Comparison of ENCODE assay signal across 24 cellular contexts in the genomic region with DNA sequence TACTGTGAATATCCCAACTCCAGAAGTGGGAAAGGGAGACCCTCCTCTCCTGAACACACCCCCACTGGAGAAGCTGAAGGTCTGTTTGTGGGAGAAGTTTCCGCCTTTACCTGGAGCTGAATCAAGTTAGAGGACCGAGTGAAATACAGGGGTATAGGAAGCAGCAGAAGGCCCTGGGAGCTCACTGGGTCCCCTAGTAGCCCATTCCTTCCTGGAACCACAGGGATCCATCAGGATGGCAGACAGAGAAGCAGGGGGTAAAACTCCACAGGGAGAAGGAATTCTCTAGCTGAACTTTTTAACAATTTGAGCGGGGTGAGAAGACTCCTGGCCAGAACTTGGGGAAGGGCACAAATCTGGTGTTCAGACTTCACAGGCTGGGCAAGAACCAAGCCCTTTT.
"Had no signal": no experiment of that assay in that cellular context is flagged by ENCODE, and none has a peak within 500 bp of the region (broad histone marks: within the 10 kb centered on the region; RNA-seq: fewer than 3 reads in every experiment).

No MANE protein-coding gene starts in this region.

- H3K27ac Mint-ChIP-seq: activated naive CD4-positive, alpha-beta T cell treated with anti-CD3 and anti-CD28 coated beads for 36 hours; activated naive CD8-positive, alpha-beta T cell; activated T-helper 17 cell treated with anti-CD3 and anti-CD28 coated beads, Interleukin-2, amount 50 U/mL, for 72 hours; brain; T-helper 1 cell treated with Interleukin-12 subunit alpha and Interleukin-12 subunit beta and Interleukin-4 antibody, amounts not matched to agents 30 μg/mL and 1 μg/mL, for 36 hours; WTC11 had no signal

- ATAC-seq: activated T-helper 17 cell treated with anti-CD3 and anti-CD28 coated beads, Interleukin-2, amount 50 U/mL, for 72 hours; PC-3; WTC11 had no signal

- H3K4me3 Mint-ChIP-seq: activated naive CD4-positive, alpha-beta T cell treated with anti-CD3 and anti-CD28 coated beads for 36 hours; activated naive CD8-positive, alpha-beta T cell; activated T-helper 17 cell treated with anti-CD3 and anti-CD28 coated beads, Interleukin-2, amount 50 U/mL, for 72 hours; brain; T-helper 1 cell treated with Interleukin-12 subunit alpha and Interleukin-12 subunit beta and Interleukin-4 antibody, amounts not matched to agents 30 μg/mL and 1 μg/mL, for 36 hours; WTC11 had no signal

- H3K36me3 Mint-ChIP-seq: activated naive CD8-positive, alpha-beta T cell; brain; WTC11 had no signal

- DNase-seq: activated CD4-positive, alpha-beta T cell treated with anti-CD3 and anti-CD28 coated beads for 48 hours; activated CD4-positive, alpha-beta T cell treated with anti-CD3 and anti-CD28 coated beads, Interleukin-2, amount 50 U/mL, for 4 hours; activated CD4-positive, CD25-positive, alpha-beta regulatory T cell treated with anti-CD3 and anti-CD28 coated beads, Interleukin-2, amount 50 U/mL, for 72 hours; activated gamma-delta T cell; activated naive CD4-positive, alpha-beta T cell treated with anti-CD3 and anti-CD28 coated beads for 36 hours; activated T-cell treated with anti-CD3 and anti-CD28 coated beads for 4 hours; activated T-cell treated with anti-CD3 and anti-CD28 coated beads, Interleukin-2, amount 50 U/mL, for 48 hours; amygdala; Kasumi-1; KBM-7; NCI-H1048; NCI-H146; NCI-H187 treated with DMSO at 0.1 percent for 48 hours; NCI-H2081 treated with DMSO at 0.1 percent for 48 hours; NCI-H2227 treated with DMSO at 0.1 percent for 48 hours; NCI-H446 treated with DMSO at 0.1 percent for 48 hours; NCI-H526; PC-3; SHP77 treated with DMSO at 0.1 percent for 48 hours had no signal

- H3K4me1 Mint-ChIP-seq: activated T-helper 17 cell treated with anti-CD3 and anti-CD28 coated beads, Interleukin-2, amount 50 U/mL, for 72 hours had no signal

- H3K9me3 Mint-ChIP-seq: activated naive CD4-positive, alpha-beta T cell treated with anti-CD3 and anti-CD28 coated beads for 36 hours; activated T-helper 17 cell treated with anti-CD3 and anti-CD28 coated beads, Interleukin-2, amount 50 U/mL, for 72 hours; T-helper 1 cell treated with Interleukin-12 subunit alpha and Interleukin-12 subunit beta and Interleukin-4 antibody, amounts not matched to agents 30 μg/mL and 1 μg/mL, for 36 hours had no signal
